ENCODE assay signal across 38 cellular contexts in genomic region chr2:55973673-55974072, GRCh38. TPM values are rescaled to one million over a fixed set of nuclear protein-coding genes. Genes with fewer than 3 reads are reported as not detected.
"Had no signal": no experiment of that assay in that cellular context is flagged by ENCODE, and none has a peak within 500 bp of the region (broad histone marks: within the 10 kb centered on the region; RNA-seq: fewer than 3 reads in every experiment).

No MANE protein-coding gene starts in this region.

- H3K36me3 Mint-ChIP-seq: activated naive CD4-positive, alpha-beta T cell treated with anti-CD3 and anti-CD28 coated beads, Interleukin-2, amount 10 ng/mL, durations not matched to agents 7 days and 5 days; activated naive CD4-positive, alpha-beta T cell treated with anti-CD3 and anti-CD28 coated beads, Interleukin-2, amount 50 U/mL, for 24 hours; activated naive CD4-positive, alpha-beta T cell treated with anti-CD3 and anti-CD28 coated beads, Interleukin-2, amount 50 U/mL, for 72 hours; activated naive CD8-positive, alpha-beta T cell; activated naive CD8-positive, alpha-beta T cell treated with anti-CD3 and anti-CD28 coated beads for 36 hours; activated naive CD8-positive, alpha-beta T cell treated with anti-CD3 and anti-CD28 coated beads, Interleukin-2, amount 10 ng/mL, durations not matched to agents 7 days and 5 days; brain had no signal

- H3K4me1 Mint-ChIP-seq: activated naive CD4-positive, alpha-beta T cell treated with anti-CD3 and anti-CD28 coated beads, Interleukin-2, amount 10 ng/mL, durations not matched to agents 7 days and 5 days; activated naive CD4-positive, alpha-beta T cell treated with anti-CD3 and anti-CD28 coated beads, Interleukin-2, amount 50 U/mL, for 24 hours; activated naive CD8-positive, alpha-beta T cell treated with anti-CD3 and anti-CD28 coated beads for 36 hours; activated naive CD8-positive, alpha-beta T cell treated with anti-CD3 and anti-CD28 coated beads, Interleukin-2, amount 10 ng/mL, durations not matched to agents 7 days and 5 days; activated naive CD8-positive, alpha-beta T cell treated with anti-CD3 and anti-CD28 coated beads, Interleukin-2, amount 50 U/mL, for 24 hours; activated T-helper 17 cell treated with anti-CD3 and anti-CD28 coated beads, Interleukin-2, amount 50 U/mL, for 72 hours; brain; central memory CD8-positive, alpha-beta T cell had no signal

- H3K9me3 Mint-ChIP-seq: activated naive CD4-positive, alpha-beta T cell treated with anti-CD3 and anti-CD28 coated beads, Interleukin-2, amount 10 ng/mL, durations not matched to agents 7 days and 5 days; activated naive CD8-positive, alpha-beta T cell treated with anti-CD3 and anti-CD28 coated beads, Interleukin-2, amount 50 U/mL, for 24 hours; activated T-helper 1 cell treated with anti-CD3 and anti-CD28 coated beads, Interleukin-12 subunit alpha, Interleukin-12 subunit beta, Interleukin-2, Interleukin-4 antibody, amounts not matched to agents 30 ng/mL and 10 ng/mL and 1 ng/mL, durations not matched to agents 14 hours and 24 hours and 36 hours; activated T-helper 2 cell treated with anti-CD3 and anti-CD28 coated beads, Interferon-gamma antibody, Interleukin-2, Interleukin-4, amounts not matched to agents 10 μg/mL and 5 μg/mL and 100 μg/mL, durations not matched to agents 14 hours and 24 hours and 36 hours; central memory CD8-positive, alpha-beta T cell had no signal

- DNase-seq: activated effector memory CD4-positive, alpha-beta T cell treated with anti-CD3 and anti-CD28 coated beads, Interleukin-2, amount 50 U/mL, for 16 hours; activated effector memory CD4-positive, alpha-beta T cell treated with Interleukin-2 at 50 U/mL for 16 hours; activated gamma-delta T cell; activated gamma-delta T cell treated with Interleukin-2 at 50 U/mL for 16 hours; activated naive CD4-positive, alpha-beta T cell; activated naive CD4-positive, alpha-beta T cell treated with anti-CD3 and anti-CD28 coated beads for 36 hours; activated naive CD4-positive, alpha-beta T cell treated with anti-CD3 and anti-CD28 coated beads, Interleukin-2, amount 10 ng/mL, durations not matched to agents 7 days and 5 days; activated naive CD4-positive, alpha-beta T cell treated with anti-CD3 and anti-CD28 coated beads, Interleukin-2, amount 50 U/mL, for 16 hours; activated naive CD4-positive, alpha-beta T cell treated with Interleukin-2 at 50 U/mL for 16 hours; activated naive CD8-positive, alpha-beta T cell treated with anti-CD3 and anti-CD28 coated beads for 36 hours; activated naive CD8-positive, alpha-beta T cell treated with anti-CD3 and anti-CD28 coated beads, Interleukin-2, amount 10 ng/mL, durations not matched to agents 7 days and 5 days; activated naive CD8-positive, alpha-beta T cell treated with anti-CD3 and anti-CD28 coated beads, Interleukin-2, amount 50 U/mL, for 24 hours; activated T-cell treated with anti-CD3 and anti-CD28 coated beads, Interleukin-2, amount 50 U/mL, for 24 hours; activated T-cell treated with anti-CD3 and anti-CD28 coated beads, Interleukin-2, amount 50 U/mL, for 4 hours; activated T-cell treated with anti-CD3 and anti-CD28 coated beads, Interleukin-2, amount 50 U/mL, for 48 hours; activated T-cell treated with anti-CD3 and anti-CD28 coated beads, Interleukin-2, amount 50 U/mL, for 72 hours; adrenal gland; amniotic stem cell; amygdala; anterior cingulate cortex; aorta; body of pancreas; brain microvascular endothelial cell; caudate nucleus; central memory CD4-positive, alpha-beta T cell; cerebellar nuclear complex had no signal

- H3K9me3 ChIP-seq: adrenal gland, ascending aorta, body of pancreas, breast epithelium had no signal

- H3K27me3 ChIP-seq: adrenal gland, ascending aorta, body of pancreas, brain microvascular endothelial cell, breast epithelium had no signal

- FAIRE-seq: astrocyte had no signal

- H3K27ac ChIP-seq: adrenal gland, ascending aorta, body of pancreas, brain microvascular endothelial cell, breast epithelium, cardiac muscle cell had no signal

- H3K4me3 Mint-ChIP-seq: activated naive CD4-positive, alpha-beta T cell treated with anti-CD3 and anti-CD28 coated beads for 36 hours; activated naive CD4-positive, alpha-beta T cell treated with anti-CD3 and anti-CD28 coated beads, Interleukin-2, amount 10 ng/mL, durations not matched to agents 7 days and 5 days; activated naive CD4-positive, alpha-beta T cell treated with anti-CD3 and anti-CD28 coated beads, Interleukin-2, amount 50 U/mL, for 24 hours; activated naive CD8-positive, alpha-beta T cell; activated naive CD8-positive, alpha-beta T cell treated with anti-CD3 and anti-CD28 coated beads for 36 hours; activated naive CD8-positive, alpha-beta T cell treated with anti-CD3 and anti-CD28 coated beads, Interleukin-2, amount 10 ng/mL, durations not matched to agents 7 days and 5 days; activated naive CD8-positive, alpha-beta T cell treated with anti-CD3 and anti-CD28 coated beads, Interleukin-2, amount 50 U/mL, for 24 hours; activated T-cell treated with anti-CD3 and anti-CD28 coated beads, Interleukin-2, amount 50 U/mL, for 24 hours; activated T-cell treated with anti-CD3 and anti-CD28 coated beads, Interleukin-2, amount 50 U/mL, for 4 hours; activated T-cell treated with anti-CD3 and anti-CD28 coated beads, Interleukin-2, amount 50 U/mL, for 72 hours; activated T-helper 1 cell treated with anti-CD3 and anti-CD28 coated beads, Interleukin-12 subunit alpha, Interleukin-12 subunit beta, Interleukin-2, Interleukin-4 antibody, amounts not matched to agents 30 ng/mL and 10 ng/mL and 1 ng/mL, durations not matched to agents 14 hours and 24 hours and 36 hours; activated T-helper 17 cell treated with anti-CD3 and anti-CD28 coated beads, Interleukin-2, amount 50 U/mL, for 72 hours; brain; central memory CD8-positive, alpha-beta T cell had no signal

- H3K36me3 ChIP-seq: adrenal gland, ascending aorta, brain microvascular endothelial cell, breast epithelium, cardiac muscle cell had no signal

- H3K27ac Mint-ChIP-seq: activated naive CD4-positive, alpha-beta T cell treated with anti-CD3 and anti-CD28 coated beads for 36 hours; activated naive CD4-positive, alpha-beta T cell treated with anti-CD3 and anti-CD28 coated beads, Interleukin-2, amount 10 ng/mL, durations not matched to agents 7 days and 5 days; activated naive CD4-positive, alpha-beta T cell treated with anti-CD3 and anti-CD28 coated beads, Interleukin-2, amount 50 U/mL, for 24 hours; activated naive CD4-positive, alpha-beta T cell treated with anti-CD3 and anti-CD28 coated beads, Interleukin-2, amount 50 U/mL, for 72 hours; activated naive CD8-positive, alpha-beta T cell; activated naive CD8-positive, alpha-beta T cell treated with anti-CD3 and anti-CD28 coated beads for 36 hours; activated naive CD8-positive, alpha-beta T cell treated with anti-CD3 and anti-CD28 coated beads, Interleukin-2, amount 10 ng/mL, durations not matched to agents 7 days and 5 days; activated naive CD8-positive, alpha-beta T cell treated with anti-CD3 and anti-CD28 coated beads, Interleukin-2, amount 50 U/mL, for 24 hours; activated T-cell treated with anti-CD3 and anti-CD28 coated beads, Interleukin-2, amount 50 U/mL, for 24 hours; activated T-cell treated with anti-CD3 and anti-CD28 coated beads, Interleukin-2, amount 50 U/mL, for 72 hours; activated T-helper 1 cell treated with anti-CD3 and anti-CD28 coated beads, Interleukin-12 subunit alpha, Interleukin-12 subunit beta, Interleukin-2, Interleukin-4 antibody, amounts not matched to agents 30 ng/mL and 10 ng/mL and 1 ng/mL, durations not matched to agents 14 hours and 24 hours and 36 hours; activated T-helper 17 cell treated with anti-CD3 and anti-CD28 coated beads, Interleukin-2, amount 50 U/mL, for 72 hours; activated T-helper 2 cell treated with anti-CD3 and anti-CD28 coated beads, Interferon-gamma antibody, Interleukin-2, Interleukin-4, amounts not matched to agents 10 μg/mL and 5 μg/mL and 100 μg/mL, durations not matched to agents 14 hours and 24 hours and 36 hours; brain had no signal

- H3K4me1 ChIP-seq: adrenal gland, ascending aorta, body of pancreas, breast epithelium had no signal

- H3K27me3 Mint-ChIP-seq: activated naive CD4-positive, alpha-beta T cell treated with anti-CD3 and anti-CD28 coated beads, Interleukin-2, amount 10 ng/mL, durations not matched to agents 7 days and 5 days; activated T-cell treated with anti-CD3 and anti-CD28 coated beads, Interleukin-2, amount 50 U/mL, for 24 hours; central memory CD8-positive, alpha-beta T cell had no signal

- H3K4me3 ChIP-seq: adrenal gland, ascending aorta, body of pancreas, breast epithelium, cardiac muscle cell had no signal

RNA-seq across cellular contexts. Expression of gene EFEMP1, which starts 50.1 kb away (rescaled TPM):
- total RNA-seq: activated naive CD4-positive, alpha-beta T cell treated with anti-CD3 and anti-CD28 coated beads for 36 hours; activated naive CD4-positive, alpha-beta T cell treated with anti-CD3 and anti-CD28 coated beads, Interleukin-2, amount 50 U/mL, for 72 hours; activated naive CD8-positive, alpha-beta T cell treated with anti-CD3 and anti-CD28 coated beads for 36 hours; activated naive CD8-positive, alpha-beta T cell treated with anti-CD3 and anti-CD28 coated beads, Interleukin-2, amount 10 ng/mL, durations not matched to agents 7 days and 5 days; activated T-cell treated with anti-CD3 and anti-CD28 coated beads, Interleukin-2, amount 50 U/mL, for 72 hours; activated T-helper 1 cell treated with anti-CD3 and anti-CD28 coated beads, Interleukin-12 subunit alpha, Interleukin-12 subunit beta, Interleukin-2, Interleukin-4 antibody, amounts not matched to agents 30 ng/mL and 10 ng/mL and 1 ng/mL, durations not matched to agents 14 hours and 24 hours and 36 hours; activated T-helper 17 cell treated with anti-CD3 and anti-CD28 coated beads, Interleukin-2, amount 50 U/mL, for 72 hours; activated T-helper 2 cell treated with anti-CD3 and anti-CD28 coated beads, Interferon-gamma antibody, Interleukin-2, Interleukin-4, amounts not matched to agents 10 μg/mL and 5 μg/mL and 100 μg/mL, durations not matched to agents 14 hours and 24 hours and 36 hours had no signal
